In the genomic region with DNA sequence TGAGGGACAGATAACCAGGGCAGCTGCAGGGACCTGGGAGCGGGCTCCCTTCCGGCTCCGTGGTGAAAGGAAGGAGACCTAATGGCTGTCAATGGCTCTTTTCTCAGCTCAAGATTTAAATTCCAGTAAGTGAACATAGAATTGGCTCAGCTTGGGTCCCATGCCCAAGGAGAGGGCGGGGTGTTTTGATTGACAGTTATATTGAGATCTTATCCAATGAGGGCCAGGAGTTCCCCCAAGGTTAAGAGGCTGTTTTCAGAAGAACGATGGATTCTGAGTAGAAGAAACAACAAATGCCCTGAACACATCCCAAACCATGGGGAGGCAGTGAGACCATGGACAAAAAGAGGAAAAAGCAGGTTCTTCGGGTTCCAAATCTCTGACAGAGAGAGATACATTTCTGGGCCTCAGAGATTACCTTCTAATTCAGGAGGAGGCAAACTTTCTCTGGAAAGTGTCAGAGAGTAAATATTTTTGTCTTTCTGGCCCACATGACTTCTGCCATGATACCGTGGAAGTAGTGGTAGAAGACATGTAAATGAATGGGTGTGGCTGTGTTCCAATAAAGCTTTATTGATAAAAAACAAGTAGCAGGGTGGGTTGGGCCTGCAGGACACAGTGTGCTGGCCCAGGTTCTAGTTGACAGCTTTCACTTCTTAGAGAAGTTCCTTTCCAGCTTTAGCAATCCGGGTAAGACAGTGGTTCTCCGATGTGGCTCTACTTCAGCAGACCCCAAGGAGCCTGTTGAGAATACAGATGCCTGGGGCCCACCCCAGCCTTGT, we compare ENCODE assay signal across 15 cellular contexts.
DNase-seq lines count a peak whose midpoint lies in the region; ATAC-seq, FAIRE-seq and TF ChIP-seq lines count a peak whose summit lies in the region.
"Had no signal": no experiment of that assay in that cellular context is flagged by ENCODE, and none has a peak within 500 bp of the region (broad histone marks: within the 10 kb centered on the region; RNA-seq: fewer than 3 reads in every experiment).

No MANE protein-coding gene starts in this region.

- no peak overlapping the region for H4K8ac ChIP-seq in trophoblast cell (ENCODE audit: low read depth, low read length)

- 43% methylated on average over 9 of the region's 9 CpGs for WGBS in GM12878 (ENCODE audit: insufficient coverage, insufficient replicate concordance, low lambda C conversion rate, missing lambda C conversion rate)
- no CpG with 5 or more reads among the region's 9 CpGs for WGBS in trophoblast cell (ENCODE audit: extremely low coverage, insufficient coverage, insufficient read length)

- FAIRE-seq in GM12878 (lab: Jason Lieb, UNC) = no peak

- no peaks in the 10 kb centered on the region for H3K9me2 ChIP-seq in neural cell (ENCODE audit: insufficient read depth, low read length)

- H4K20me1 ChIP-seq in GM12878 (ENCODE audit: control insufficient read depth, insufficient read depth) = no peaks in the 10 kb centered on the region
- H4K20me1 ChIP-seq in neural cell (ENCODE audit: insufficient read depth) = no peaks in the 10 kb centered on the region
- H4K20me1 ChIP-seq: BLaER1 treated with 17β-estradiol and CSF1 and Interleukin-3, amounts not matched to agents 10 nM and 100 nM had no signal

- no peak overlapping the region for H4K12ac ChIP-seq in trophoblast cell (ENCODE audit: low read depth, low read length)

- no peak overlapping the region for H3K4me3 Mint-ChIP-seq in natural killer cell treated with Interleukin-12 subunit alpha and Interleukin-12 subunit beta and Interleukin-15 and Interleukin-18, amount 100 ng/mL, for 72 hours
- H3K4me3 Mint-ChIP-seq in natural killer cell = no peak overlapping the region
- H3K4me3 Mint-ChIP-seq: CD4-positive, CD25-positive, alpha-beta regulatory T cell had no signal

- H3K36me3 ChIP-seq in GM12878 (ENCODE audit: control insufficient read depth in 2 of 2, insufficient read depth in 2 of 2, low read length in 1 of 2) (no peaks in the 10 kb centered on the region), neural cell (ENCODE audit: insufficient read depth, low read length) (no peaks in the 10 kb centered on the region), trophoblast cell (ENCODE audit: control insufficient read depth in 1 of 2, insufficient read depth in 2 of 2, low read length in 2 of 2) (no peaks in the 10 kb centered on the region), lower lobe of right lung (no peaks in the 10 kb centered on the region)
- H3K36me3 ChIP-seq: BLaER1 treated with 17β-estradiol and CSF1 and Interleukin-3, amounts not matched to agents 10 nM and 100 nM had no signal

- RAD21 ChIA-PET in GM12878 (lab: Charles Lee; ENCODE audit: unreplicated experiment) = no interaction called here

- TF ChIP-seq EP300 in GM12878 (IDR thresholded peaks at IDR 0.05; ENCODE audit: borderline replicate concordance in 1 of 2, control insufficient read depth in 1 of 2, low read depth in 2 of 2, low read length in 2 of 2) (no peak), neural cell (conservative IDR thresholded peaks at IDR 0.05; ENCODE audit: poor library complexity, severe bottlenecking) (no peak)

- TF ChIP-seq CTCF in natural killer cell (IDR thresholded peaks at IDR 0.05) (no peak), GM12878 (IDR thresholded peaks at IDR 0.05 in 2 of 3, conservative IDR thresholded peaks at IDR 0.05 in 1 of 3; ENCODE audit: control insufficient read depth in 2 of 3, extremely low read depth in 1 of 3, insufficient read depth in 1 of 3, low read depth in 3 of 3, low read length in 3 of 3) (no peak), neural cell (IDR thresholded peaks at IDR 0.05; ENCODE audit: poor library complexity, severe bottlenecking) (no peak), foreskin keratinocyte (conservative IDR thresholded peaks at IDR 0.05) (no peak), lower lobe of right lung (IDR thresholded peaks at IDR 0.05) (no peak)

- TF ChIP-seq RAD21 in GM12878 (IDR thresholded peaks at IDR 0.05; ENCODE audit: insufficient read depth, low read depth, low read length) = no peak
- TF ChIP-seq RAD21 in neural cell (conservative IDR thresholded peaks at IDR 0.05) = no peak

- CTCF ChIA-PET in GM12878 (lab: Yijun Ruan, JAX) = no interaction called here

- intact Hi-C loops in natural killer cell (cut with micrococcal nuclease) (no loop called here), GM12878 (cut with micrococcal nuclease; ENCODE audit: unreplicated experiment) (no loop called here), lower lobe of right lung (cut with DNase I) (no loop called here)

- SMC1A ChIA-PET in GM12878 (lab: Charles Lee; ENCODE audit: uncharacterized antibody, unreplicated experiment) = no interaction called here

- no peak overlapping the region for H3K18ac ChIP-seq in trophoblast cell (ENCODE audit: low read length)

- H3K27me3 ChIP-seq in GM12878 (replicated peaks in 1 of 2; ENCODE audit: control insufficient read depth in 2 of 2, insufficient read depth in 2 of 2, low read length in 1 of 2) (peaks cover 0 to 5% of the 10 kb centered on the region in 2 experiments; a peak in 1 of 4 replicates), neural cell (ENCODE audit: insufficient read depth, low read depth, low read length) (no peaks in the 10 kb centered on the region), trophoblast cell (ENCODE audit: insufficient read depth, low read length) (no peaks in the 10 kb centered on the region), foreskin keratinocyte (no peaks in the 10 kb centered on the region), lower lobe of right lung (ENCODE audit: low read depth) (no peaks in the 10 kb centered on the region)

- H3K4ac ChIP-seq in trophoblast cell (ENCODE audit: low read depth, low read length) = no peak overlapping the region

- no peaks in the 10 kb centered on the region for H3K36me3 Mint-ChIP-seq in natural killer cell treated with Interleukin-12 subunit alpha and Interleukin-12 subunit beta and Interleukin-15 and Interleukin-18, amount 100 ng/mL, for 72 hours
- no peaks in the 10 kb centered on the region for H3K36me3 Mint-ChIP-seq in natural killer cell
- H3K36me3 Mint-ChIP-seq: CD4-positive, CD25-positive, alpha-beta regulatory T cell had no signal

- no peak overlapping the region for H3K23ac ChIP-seq in trophoblast cell (ENCODE audit: low read length)

- no peaks in the 10 kb centered on the region for H3K9me3 ChIP-seq in GM12878 (replicated peaks; ENCODE audit: control insufficient read depth, insufficient read depth, low read length)
- no peaks in the 10 kb centered on the region for H3K9me3 ChIP-seq in neural cell (ENCODE audit: low read length)
- no peaks in the 10 kb centered on the region for H3K9me3 ChIP-seq in trophoblast cell (ENCODE audit: insufficient read depth, low read depth, low read length)
- H3K9me3 ChIP-seq in lower lobe of right lung = no peaks in the 10 kb centered on the region

- H3K79me2 ChIP-seq in GM12878 (ENCODE audit: control insufficient read depth, insufficient read depth, low read length) (no peaks in the 10 kb centered on the region), neural cell (replicated peaks; ENCODE audit: insufficient read depth, low read length) (no peaks in the 10 kb centered on the region), trophoblast cell (ENCODE audit: control insufficient read depth, insufficient read depth, low read length, poor library complexity) (no peaks in the 10 kb centered on the region)

- no peaks in the 10 kb centered on the region for H3F3A ChIP-seq in neural cell (ENCODE audit: insufficient read depth, low read length, poor library complexity, severe bottlenecking)

- H2AFZ ChIP-seq in GM12878 (ENCODE audit: control insufficient read depth, low read depth, low read length) (no peak overlapping the region), neural cell (ENCODE audit: low read depth, low read length) (no peak overlapping the region), trophoblast cell (ENCODE audit: insufficient read depth, low read length, poor library complexity) (no peak overlapping the region)

- H3K27ac Mint-ChIP-seq in natural killer cell treated with Interleukin-12 subunit alpha and Interleukin-12 subunit beta and Interleukin-15 and Interleukin-18, amount 100 ng/mL, for 72 hours = no peak overlapping the region
- no peak overlapping the region for H3K27ac Mint-ChIP-seq in natural killer cell
- H3K27ac Mint-ChIP-seq: CD4-positive, CD25-positive, alpha-beta regulatory T cell had no signal

- H3K14ac ChIP-seq in trophoblast cell (ENCODE audit: low read length) = no peak overlapping the region

- no peak overlapping the region for H2BK12ac ChIP-seq in trophoblast cell (ENCODE audit: low read length)

- peaks cover 5% of the 10 kb centered on the region for H3K4me1 ChIP-seq in GM12878 (ENCODE audit: control insufficient read depth, insufficient read depth, low read length)
- peaks cover 14 to 22% of the 10 kb centered on the region in 2 experiments for H3K4me1 ChIP-seq in trophoblast cell (ENCODE audit: control insufficient read depth in 1 of 2, insufficient read depth in 2 of 2, low read length in 2 of 2)
- no peaks in the 10 kb centered on the region for H3K4me1 ChIP-seq in foreskin keratinocyte
- peaks cover 12% of the 10 kb centered on the region for H3K4me1 ChIP-seq in lower lobe of right lung

- H4K91ac ChIP-seq in trophoblast cell (ENCODE audit: low read depth, low read length) = peak overlapping the region; percentile 25

- H3K27ac ChIP-seq in GM12878 (ENCODE audit: control insufficient read depth, insufficient read depth) = no peak overlapping the region
- H3K27ac ChIP-seq in neural cell (ENCODE audit: low read length) = peak overlapping the region; percentile 72
- H3K27ac ChIP-seq in trophoblast cell (ENCODE audit: low read depth, low read length) = no peak overlapping the region
- no peak overlapping the region for H3K27ac ChIP-seq in foreskin keratinocyte
- H3K27ac ChIP-seq in lower lobe of right lung = no peak overlapping the region

- H3K4me2 ChIP-seq in GM12878 (ENCODE audit: control insufficient read depth, insufficient read depth) (no peak overlapping the region), neural cell (ENCODE audit: low read length) (no peak overlapping the region), trophoblast cell (ENCODE audit: low read length) (no peak overlapping the region)

- peaks cover 28% of the 10 kb centered on the region for H3K79me1 ChIP-seq in trophoblast cell (ENCODE audit: low read length)

- peaks cover 13 to 20% of the 10 kb centered on the region in 2 donors for H3K27me3 Mint-ChIP-seq in natural killer cell treated with Interleukin-12 subunit alpha and Interleukin-12 subunit beta and Interleukin-15 and Interleukin-18, amount 100 ng/mL, for 72 hours
- peaks cover 22 to 28% of the 10 kb centered on the region in 2 donors for H3K27me3 Mint-ChIP-seq in natural killer cell (ENCODE audit: low read depth in 2 of 2)

- H3K4me3 ChIP-seq in GM12878 = no peak overlapping the region
- no peak overlapping the region for H3K4me3 ChIP-seq in neural cell (ENCODE audit: low read length)
- no peak overlapping the region for H3K4me3 ChIP-seq in trophoblast cell (ENCODE audit: low read depth, low read length)
- no peak overlapping the region for H3K4me3 ChIP-seq in lower lobe of right lung
- H3K4me3 ChIP-seq: BLaER1 treated with 17β-estradiol and CSF1 and Interleukin-3, amounts not matched to agents 10 nM and 100 nM had no signal

- POLR2A ChIA-PET in GM12878 (lab: Charles Lee) = no interaction called here

- H3K9me3 Mint-ChIP-seq in natural killer cell treated with Interleukin-12 subunit alpha and Interleukin-12 subunit beta and Interleukin-15 and Interleukin-18, amount 100 ng/mL, for 72 hours = no peaks in the 10 kb centered on the region
- H3K9me3 Mint-ChIP-seq in natural killer cell = no peaks in the 10 kb centered on the region

- H3K4me1 Mint-ChIP-seq in natural killer cell treated with Interleukin-12 subunit alpha and Interleukin-12 subunit beta and Interleukin-15 and Interleukin-18, amount 100 ng/mL, for 72 hours (ENCODE audit: low read depth in 2 of 2) = peaks cover 27 to 31% of the 10 kb centered on the region in 2 donors
- H3K4me1 Mint-ChIP-seq in natural killer cell = peaks cover 30% of the 10 kb centered on the region in 2 donors

- no peak overlapping the region for H2AK5ac ChIP-seq in trophoblast cell (ENCODE audit: low read length)

- DNase-seq in natural killer cell treated with Interleukin-12 subunit alpha and Interleukin-12 subunit beta and Interleukin-15 and Interleukin-18, amount 100 ng/mL, for 72 hours (ENCODE audit: low spot score) = peak; percentile 8
- DNase-seq in natural killer cell (no peak), GM12878 (ENCODE audit: low read depth, low spot score) (no peak), trophoblast cell (no peak), foreskin keratinocyte (no peak), lower lobe of right lung (no peak)
- DNase-seq: 8988T; ACHN; CD4-positive, CD25-positive, alpha-beta regulatory T cell; DMS53; GF-D8; HCEC 1CT had no signal

- BruUV-seq in GM12878 (replicated peaks; lab: Mats Ljungman, UMichigan) = no TSS peak

- H3K9ac ChIP-seq in GM12878 (ENCODE audit: control insufficient read depth, insufficient read depth, low read length) = no peak overlapping the region
- no peak overlapping the region for H3K9ac ChIP-seq in neural cell (ENCODE audit: low read length)
- H3K9ac ChIP-seq in trophoblast cell (ENCODE audit: low read length) = no peak overlapping the region
- H3K9ac ChIP-seq: BLaER1 treated with 17β-estradiol and CSF1 and Interleukin-3, amounts not matched to agents 10 nM and 100 nM had no signal

- no peak overlapping the region for H2BK120ac ChIP-seq in trophoblast cell (ENCODE audit: insufficient read depth, low read length, poor library complexity)

- TF ChIP-seq POLR2A in GM12878 (IDR thresholded peaks at IDR 0.05; ENCODE audit: low read depth, low read length) = no peak

- no peak for ATAC-seq in natural killer cell treated with Interleukin-12 subunit alpha and Interleukin-12 subunit beta and Interleukin-15 and Interleukin-18, amount 100 ng/mL, for 72 hours
- no peak for ATAC-seq in natural killer cell
- ATAC-seq in GM12878 = no peak
- no peak for ATAC-seq in HG02798 (IDR thresholded peaks at IDR 0.05; ENCODE audit: poor library complexity, unreplicated experiment)
- no peak for ATAC-seq in foreskin keratinocyte
- ATAC-seq in lower lobe of right lung = no peak

- in situ Hi-C loops in GM12878 (cut with MboI) = no loop called here

- no peak overlapping the region for H2BK5ac ChIP-seq in trophoblast cell (ENCODE audit: low read depth, low read length, poor library complexity)
